8 cellular contexts compared by ENCODE assay signal in the genomic region with DNA sequence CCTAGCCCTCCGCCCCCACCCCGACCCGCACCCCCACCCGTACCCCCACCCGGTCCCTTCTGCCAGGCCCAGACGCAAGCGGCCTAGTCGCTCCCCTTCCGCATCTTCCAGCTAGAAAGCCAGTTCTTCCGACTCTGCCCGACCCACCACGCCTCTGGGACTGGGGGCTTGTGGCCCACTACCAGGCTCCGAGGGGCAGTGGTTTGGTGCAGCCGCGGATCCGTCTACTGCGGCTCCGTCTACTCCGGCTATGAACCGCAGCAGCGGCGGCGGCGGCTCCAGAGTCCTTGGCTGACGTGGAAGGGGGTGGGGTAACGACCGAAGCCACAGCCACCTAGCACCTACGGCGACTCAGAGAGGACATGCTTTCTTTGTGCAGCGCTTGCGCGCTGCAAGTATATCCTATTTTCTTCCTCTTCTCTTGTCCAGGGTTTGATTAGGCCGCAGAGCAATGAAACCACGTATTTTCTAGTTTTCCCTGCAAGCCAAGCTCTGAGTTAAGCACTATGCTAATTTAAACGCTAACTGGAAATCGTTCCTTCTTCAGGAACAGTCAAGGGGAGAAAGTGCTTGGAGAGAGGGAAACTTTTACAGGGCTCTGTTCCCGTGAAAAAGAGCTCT. TPM values are rescaled to one million over a fixed set of nuclear protein-coding genes. Genes with fewer than 3 reads are reported as not detected.
DNase-seq lines count a peak whose midpoint lies in the region; ATAC-seq and TF ChIP-seq lines count a peak whose summit lies in the region.

A gene with protein sequence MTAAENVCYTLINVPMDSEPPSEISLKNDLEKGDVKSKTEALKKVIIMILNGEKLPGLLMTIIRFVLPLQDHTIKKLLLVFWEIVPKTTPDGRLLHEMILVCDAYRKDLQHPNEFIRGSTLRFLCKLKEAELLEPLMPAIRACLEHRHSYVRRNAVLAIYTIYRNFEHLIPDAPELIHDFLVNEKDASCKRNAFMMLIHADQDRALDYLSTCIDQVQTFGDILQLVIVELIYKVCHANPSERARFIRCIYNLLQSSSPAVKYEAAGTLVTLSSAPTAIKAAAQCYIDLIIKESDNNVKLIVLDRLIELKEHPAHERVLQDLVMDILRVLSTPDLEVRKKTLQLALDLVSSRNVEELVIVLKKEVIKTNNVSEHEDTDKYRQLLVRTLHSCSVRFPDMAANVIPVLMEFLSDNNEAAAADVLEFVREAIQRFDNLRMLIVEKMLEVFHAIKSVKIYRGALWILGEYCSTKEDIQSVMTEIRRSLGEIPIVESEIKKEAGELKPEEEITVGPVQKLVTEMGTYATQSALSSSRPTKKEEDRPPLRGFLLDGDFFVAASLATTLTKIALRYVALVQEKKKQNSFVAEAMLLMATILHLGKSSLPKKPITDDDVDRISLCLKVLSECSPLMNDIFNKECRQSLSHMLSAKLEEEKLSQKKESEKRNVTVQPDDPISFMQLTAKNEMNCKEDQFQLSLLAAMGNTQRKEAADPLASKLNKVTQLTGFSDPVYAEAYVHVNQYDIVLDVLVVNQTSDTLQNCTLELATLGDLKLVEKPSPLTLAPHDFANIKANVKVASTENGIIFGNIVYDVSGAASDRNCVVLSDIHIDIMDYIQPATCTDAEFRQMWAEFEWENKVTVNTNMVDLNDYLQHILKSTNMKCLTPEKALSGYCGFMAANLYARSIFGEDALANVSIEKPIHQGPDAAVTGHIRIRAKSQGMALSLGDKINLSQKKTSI (minus strand): TSS at position 252 of the 621 bp plus-strand sequence. CDS start 883 bp downstream, outside the sequence.

- TF ChIP-seq POLR2A in NB4 (IDR thresholded peaks at IDR 0.05; ENCODE audit: extremely low read depth, insufficient read length) (peak; percentile 84), testis (IDR thresholded peaks at IDR 0.05) (peak; percentile 36)

- DNase-seq in GM04503 (ENCODE audit: low read depth) (peak; percentile 65), HFFc6 (peak; percentile 92), NB4 (ENCODE audit: low read depth) (peak; percentile 95), SK-N-MC (ENCODE audit: low read depth, low spot score) (peak; percentile 81), glomerular endothelial cell (ENCODE audit: extremely low read depth, low read depth, low spot score) (peak; percentile 72), omental fat pad (ENCODE audit: low spot score) (peak; percentile 75), testis (peak; percentile 96)
- peak; percentile 95 for DNase-seq in activated naive CD4-positive, alpha-beta T cell treated with anti-CD3 and anti-CD28 coated beads, Interleukin-2, amount 10 ng/mL, durations not matched to agents 7 days and 5 days

- peak within 1 kb of the TSS; percentile 85 for H3K9ac ChIP-seq in SK-N-MC (ENCODE audit: insufficient read length)

- H3K36me3 Mint-ChIP-seq in HFFc6 (ENCODE audit: low read depth), result peaks cover 42% of the 10 kb centered on the region
- peaks cover 52% of the 10 kb centered on the region for H3K36me3 Mint-ChIP-seq in activated naive CD4-positive, alpha-beta T cell treated with anti-CD3 and anti-CD28 coated beads, Interleukin-2, amount 10 ng/mL, durations not matched to agents 7 days and 5 days

- H3K9me3 Mint-ChIP-seq in HFFc6, result no peaks in the 10 kb centered on the region
- H3K9me3 Mint-ChIP-seq in activated naive CD4-positive, alpha-beta T cell treated with anti-CD3 and anti-CD28 coated beads, Interleukin-2, amount 10 ng/mL, durations not matched to agents 7 days and 5 days, result peaks cover 2% of the 10 kb centered on the region

- peak within 1 kb of the TSS; percentile 95 for H3K27ac Mint-ChIP-seq in HFFc6
- peak within 1 kb of the TSS; percentile 97 for H3K27ac Mint-ChIP-seq in activated naive CD4-positive, alpha-beta T cell treated with anti-CD3 and anti-CD28 coated beads, Interleukin-2, amount 10 ng/mL, durations not matched to agents 7 days and 5 days

- H3K4me1 ChIP-seq in testis, result no peaks in the 10 kb centered on the region

- CTCF ChIA-PET in activated naive CD4-positive, alpha-beta T cell treated with anti-CD3 and anti-CD28 coated beads, Interleukin-2, amount 10 ng/mL, durations not matched to agents 7 days and 5 days (lab: Charles Lee), result interaction anchor here (0.8 kb wide), 1 partner anchor 409 kb away, joined by 3 read pairs; no protein-coding TSS in a partner anchor

- TF ChIP-seq CTCF in HFFc6 (IDR thresholded peaks at IDR 0.05) (no peak), NB4 (IDR thresholded peaks at IDR 0.05; ENCODE audit: low read depth, low read length) (no peak), omental fat pad (IDR thresholded peaks at IDR 0.05) (no peak), testis (IDR thresholded peaks at IDR 0.05) (no peak)

- peaks cover 54% of the 10 kb centered on the region for H3K4me1 Mint-ChIP-seq in HFFc6 (ENCODE audit: low read depth)
- peaks cover 52% of the 10 kb centered on the region for H3K4me1 Mint-ChIP-seq in activated naive CD4-positive, alpha-beta T cell treated with anti-CD3 and anti-CD28 coated beads, Interleukin-2, amount 10 ng/mL, durations not matched to agents 7 days and 5 days

- peak; percentile 99 for ATAC-seq in omental fat pad (ENCODE audit: low FRiP score)

- peaks cover 2% of the 10 kb centered on the region for H3K27me3 Mint-ChIP-seq in HFFc6 (ENCODE audit: insufficient read depth)
- peaks cover 3% of the 10 kb centered on the region for H3K27me3 Mint-ChIP-seq in activated naive CD4-positive, alpha-beta T cell treated with anti-CD3 and anti-CD28 coated beads, Interleukin-2, amount 10 ng/mL, durations not matched to agents 7 days and 5 days

- H3K4me3 ChIP-seq in NB4 (ENCODE audit: low read depth, low read length) (peak within 1 kb of the TSS; percentile 95), SK-N-MC (peak within 1 kb of the TSS; percentile 88), testis (peak within 1 kb of the TSS; percentile 84 to 89)

- H3K27me3 ChIP-seq in testis, result no peaks in the 10 kb centered on the region

- H3K9me3 ChIP-seq in SK-N-MC (ENCODE audit: low read depth, low read length) (no peaks in the 10 kb centered on the region), testis (no peaks in the 10 kb centered on the region)

- intact Hi-C loops in testis (cut with DNase I; ENCODE audit: low total_unique reads), result no loop called here

- H3K27ac ChIP-seq in SK-N-MC, result peak within 1 kb of the TSS; percentile 88
- H3K27ac ChIP-seq in testis, result peak within 1 kb of the TSS; percentile 81 to 92

- peaks cover 51% of the 10 kb centered on the region for H3K36me3 ChIP-seq in SK-N-MC (ENCODE audit: insufficient read depth, low read length)
- no peaks in the 10 kb centered on the region for H3K36me3 ChIP-seq in testis (ENCODE audit: low read depth, missing control alignments)

- WGBS in testis, 2 donors, result 0 to 1% methylated on average over 19 to 34 of the region's 37 CpGs

- peak within 1 kb of the TSS; percentile 97 for H3K4me3 Mint-ChIP-seq in HFFc6
- H3K4me3 Mint-ChIP-seq in activated naive CD4-positive, alpha-beta T cell treated with anti-CD3 and anti-CD28 coated beads, Interleukin-2, amount 10 ng/mL, durations not matched to agents 7 days and 5 days, result peak within 1 kb of the TSS; percentile 99

RNA-seq across cellular contexts. Expression of the gene that starts here (rescaled TPM):
- 100 to 1,000 TPM; 161 to 193 (median 187) TPM for total RNA-seq in HFFc6 (2021; fragmentation: NEBNext Ultra II Directional; extraction: Animal tissue kit (Norgen Biotek cat#: 25700))
- total RNA-seq in glomerular endothelial cell, result 162 and 184 TPM in 2 replicates
- total RNA-seq in omental fat pad, result 100 to 1,000 TPM; 102 to 126 (median 112) TPM
- total RNA-seq in testis, result 10 to 100 TPM; 83.5 to 87.3 TPM
- polyA plus RNA-seq in testis (ENCODE audit: insufficient read depth, low read depth, low replicate concordance), result 71.7 TPM

Comparison
In these comparisons a context has a peak if more than half of its experiments do, and no peak if none do; other contexts are left out.
1. Peak in every context shown above with its lines: DNase-seq, ATAC-seq, H3K4me3 ChIP-seq and H3K27ac ChIP-seq.